16 cellular contexts compared by ENCODE assay signal in the genomic region with DNA sequence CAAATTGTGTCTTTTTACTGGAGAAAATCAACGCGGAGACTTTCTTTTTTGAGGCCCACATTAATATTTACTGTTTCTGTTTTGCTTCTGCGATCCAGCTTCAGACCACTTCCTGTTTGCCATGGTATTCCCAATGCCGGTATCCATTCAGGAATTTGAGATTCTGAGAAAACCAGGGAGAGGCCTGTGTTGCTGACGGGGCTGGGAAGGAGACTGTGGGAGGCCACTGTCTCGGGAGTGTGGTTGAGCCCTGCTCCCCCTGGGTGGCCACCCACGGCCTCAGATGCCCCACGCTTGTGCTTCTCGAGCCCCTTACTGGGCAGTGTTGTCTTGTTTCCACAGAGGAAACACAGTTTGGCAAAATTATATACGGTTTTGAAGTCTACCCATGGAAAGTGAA.
"Had no signal": no experiment of that assay in that cellular context is flagged by ENCODE, and none has a peak within 500 bp of the region (broad histone marks: within the 10 kb centered on the region; RNA-seq: fewer than 3 reads in every experiment).

No MANE protein-coding gene starts in this region.

- H3K27ac Mint-ChIP-seq: naive thymus-derived CD8-positive, alpha-beta T cell; stimulated activated naive B cell treated with anti-CD40 and anti-IgM and Interleukin-4, amounts not matched to agents 10 μg/mL and 1 μg/mL and 100 μg/mL, for 72 hours; stimulated activated naive CD8-positive, alpha-beta T cell treated with anti-CD3 and anti-CD28 coated beads, Interleukin-15, amount 100 ng/mL, for 72 hours had no signal

- ATAC-seq: gastroesophageal sphincter; left colon; mucosa of descending colon; naive thymus-derived CD8-positive, alpha-beta T cell; sciatic nerve; stimulated activated naive B cell treated with anti-CD40 and anti-IgM and Interleukin-4, amounts not matched to agents 10 μg/mL and 1 μg/mL and 100 μg/mL, for 72 hours; stimulated activated naive CD8-positive, alpha-beta T cell treated with anti-CD3 and anti-CD28 coated beads, Interleukin-15, amount 100 ng/mL, for 72 hours; upper lobe of right lung had no signal

- H3K4me3 Mint-ChIP-seq: naive thymus-derived CD8-positive, alpha-beta T cell; stimulated activated naive B cell treated with anti-CD40 and anti-IgM and Interleukin-4, amounts not matched to agents 10 μg/mL and 1 μg/mL and 100 μg/mL, for 72 hours; stimulated activated naive CD8-positive, alpha-beta T cell treated with anti-CD3 and anti-CD28 coated beads, Interleukin-15, amount 100 ng/mL, for 72 hours had no signal

- H3K4me1 Mint-ChIP-seq: naive thymus-derived CD8-positive, alpha-beta T cell; stimulated activated naive B cell treated with anti-CD40 and anti-IgM and Interleukin-4, amounts not matched to agents 10 μg/mL and 1 μg/mL and 100 μg/mL, for 72 hours; stimulated activated naive CD8-positive, alpha-beta T cell treated with anti-CD3 and anti-CD28 coated beads, Interleukin-15, amount 100 ng/mL, for 72 hours had no signal

- DNase-seq: effector memory CD4-positive, alpha-beta T cell; esophagus squamous epithelium; foreskin fibroblast; glutamatergic neuron; left colon; mucosa of descending colon; naive thymus-derived CD8-positive, alpha-beta T cell; stimulated activated CD4-positive, alpha-beta T cell treated with anti-CD3 and anti-CD28 coated beads, Interleukin-2, amount 100 ng/mL, for 24 hours; stimulated activated CD4-positive, alpha-beta T cell treated with anti-CD3 and anti-CD28 coated beads, Interleukin-4, amount 100 ng/mL, for 4 hours; stimulated activated naive B cell treated with anti-CD40 and anti-IgM and Interleukin-4, amounts not matched to agents 10 μg/mL and 1 μg/mL and 100 μg/mL, for 72 hours; stimulated activated naive CD8-positive, alpha-beta T cell treated with anti-CD3 and anti-CD28 coated beads, Interleukin-15, amount 100 ng/mL, for 72 hours; testis; upper lobe of right lung had no signal

- H3K27me3 ChIP-seq: testis, tibial nerve, upper lobe of right lung had no signal

- H3K4me3 ChIP-seq: esophagus squamous epithelium, gastroesophageal sphincter, mucosa of descending colon, testis, tibial nerve, upper lobe of right lung had no signal

- H3K36me3 ChIP-seq: esophagus squamous epithelium, gastroesophageal sphincter, tibial nerve, upper lobe of right lung had no signal

- H3K36me3 Mint-ChIP-seq: naive thymus-derived CD8-positive, alpha-beta T cell; stimulated activated naive B cell treated with anti-CD40 and anti-IgM and Interleukin-4, amounts not matched to agents 10 μg/mL and 1 μg/mL and 100 μg/mL, for 72 hours had no signal
